9 cellular contexts compared by ENCODE assay signal in genomic region chr2:85017436-85018048, GRCh38. TPM values are rescaled to one million over a fixed set of nuclear protein-coding genes. Genes with fewer than 3 reads are reported as not detected.
DNase-seq lines count a peak whose midpoint lies in the region; ATAC-seq and TF ChIP-seq lines count a peak whose summit lies in the region.
"Had no signal": no experiment of that assay in that cellular context is flagged by ENCODE, and none has a peak within 500 bp of the region (broad histone marks: within the 10 kb centered on the region; RNA-seq: fewer than 3 reads in every experiment).

No MANE protein-coding gene starts in this region.

- H3K36me3 ChIP-seq in Panc1 (ENCODE audit: control insufficient read depth, insufficient read depth, low read length), result no peaks in the 10 kb centered on the region
- no peaks in the 10 kb centered on the region for H3K36me3 ChIP-seq in smooth muscle cell (ENCODE audit: low read depth)

- H3K4me2 ChIP-seq in smooth muscle cell, result peak overlapping the region; percentile 10

- H4K20me1 ChIP-seq in smooth muscle cell (ENCODE audit: low read depth), result peaks cover 95% of the 10 kb centered on the region

- H3K9me3 ChIP-seq in Panc1 (ENCODE audit: control insufficient read depth, insufficient read depth, low read depth, low read length), result no peaks in the 10 kb centered on the region
- no peaks in the 10 kb centered on the region for H3K9me3 ChIP-seq in smooth muscle cell (replicated peaks; ENCODE audit: low read depth)

- H3K4me1 ChIP-seq in Panc1 (ENCODE audit: control insufficient read depth, insufficient read depth, low read length), result peaks cover 38% of the 10 kb centered on the region
- H3K4me1 ChIP-seq in smooth muscle cell (ENCODE audit: low read depth), result peaks cover 9% of the 10 kb centered on the region

- TF ChIP-seq CTCF in Panc1 (IDR thresholded peaks at IDR 0.05) (peak; percentile 61; the same call in 1 of the 2 replicates), epithelial cell of proximal tubule (conservative IDR thresholded peaks at IDR 0.05; ENCODE audit: low read depth, low read length) (peak; percentile 37), smooth muscle cell (IDR thresholded peaks at IDR 0.05; ENCODE audit: borderline replicate concordance, insufficient read depth, poor library complexity, severe bottlenecking) (peak; percentile 46)

- no peak overlapping the region for H3K4me3 ChIP-seq in Panc1 (ENCODE audit: low read depth in 2 of 2, low read length in 2 of 2)
- no peak overlapping the region for H3K4me3 ChIP-seq in epithelial cell of proximal tubule (ENCODE audit: low read depth, low read length)
- no peak overlapping the region for H3K4me3 ChIP-seq in smooth muscle cell

- H3K9ac ChIP-seq in smooth muscle cell (ENCODE audit: low read depth), result no peak overlapping the region

- peak overlapping the region; percentile 58 for H3K27ac Mint-ChIP-seq in activated naive CD4-positive, alpha-beta T cell treated with anti-CD3 and anti-CD28 coated beads, Interleukin-2, amount 10 ng/mL, durations not matched to agents 7 days and 5 days

- DNase-seq in activated naive CD4-positive, alpha-beta T cell treated with anti-CD3 and anti-CD28 coated beads, Interleukin-2, amount 10 ng/mL, durations not matched to agents 7 days and 5 days, result no peak
- no peak for DNase-seq in activated naive CD4-positive, alpha-beta T cell (lab: John Stamatoyannopoulos, UW)
- DNase-seq in Panc1 (ENCODE audit: low read depth, low spot score) (no peak), epithelial cell of proximal tubule (ENCODE audit: low read depth) (no peak), smooth muscle cell (lab: John Stamatoyannopoulos, UW; ENCODE audit: unreplicated experiment) (no peak), ureter (ENCODE audit: low spot score) (no peak), C1 segment of cervical spinal cord (lab: John Stamatoyannopoulos, UW) (no peak)
- DNase-seq: NCI-H1048 had no signal

- H3K27me3 Mint-ChIP-seq in activated naive CD4-positive, alpha-beta T cell treated with anti-CD3 and anti-CD28 coated beads, Interleukin-2, amount 10 ng/mL, durations not matched to agents 7 days and 5 days, result no peaks in the 10 kb centered on the region

- H2AFZ ChIP-seq in smooth muscle cell (ENCODE audit: low read depth), result no peak overlapping the region

- in situ Hi-C loops in Panc1 (cut with HindIII; ENCODE audit: low pct_unique_long_range_greater_than_20kb, low sequenced_read_pairs), result no loop called here

- 40% methylated on average over 5 of the region's 5 CpGs for WGBS in smooth muscle cell (ENCODE audit: low lambda C conversion rate)

- ATAC-seq in Panc1, result no peak
- no peak for ATAC-seq in GM19023 (IDR thresholded peaks at IDR 0.05; ENCODE audit: unreplicated experiment)

- peaks cover 96% of the 10 kb centered on the region for H3K79me2 ChIP-seq in smooth muscle cell (ENCODE audit: low read depth)

- no peaks in the 10 kb centered on the region for H3K9me3 Mint-ChIP-seq in activated naive CD4-positive, alpha-beta T cell treated with anti-CD3 and anti-CD28 coated beads, Interleukin-2, amount 10 ng/mL, durations not matched to agents 7 days and 5 days

- POLR2A ChIA-PET in Panc1 (lab: Charles Lee), result no interaction called here

- no peak overlapping the region for H3K4me3 Mint-ChIP-seq in activated naive CD4-positive, alpha-beta T cell treated with anti-CD3 and anti-CD28 coated beads, Interleukin-2, amount 10 ng/mL, durations not matched to agents 7 days and 5 days

- CTCF ChIA-PET in activated naive CD4-positive, alpha-beta T cell treated with anti-CD3 and anti-CD28 coated beads, Interleukin-2, amount 10 ng/mL, durations not matched to agents 7 days and 5 days (lab: Charles Lee), result interaction anchor here (0.7 to 2.4 kb wide), 21 partner anchors 11 to 283 kb away, joined by 3 to 9 read pairs (median 4); no protein-coding TSS in a partner anchor
- CTCF ChIA-PET in Panc1 (lab: Charles Lee), result interaction anchor here (0.6 to 1.0 kb wide), 4 partner anchors 30 to 92 kb away, joined by 4 to 6 read pairs (median 4); no protein-coding TSS in a partner anchor

- H3K36me3 Mint-ChIP-seq in activated naive CD4-positive, alpha-beta T cell treated with anti-CD3 and anti-CD28 coated beads, Interleukin-2, amount 10 ng/mL, durations not matched to agents 7 days and 5 days, result peaks cover 10% of the 10 kb centered on the region

- no peak overlapping the region for H3K27ac ChIP-seq in Panc1 (ENCODE audit: low read length)
- H3K27ac ChIP-seq in smooth muscle cell (ENCODE audit: low read depth), result peak overlapping the region; percentile 86

- peaks cover 45% of the 10 kb centered on the region for H3K4me1 Mint-ChIP-seq in activated naive CD4-positive, alpha-beta T cell treated with anti-CD3 and anti-CD28 coated beads, Interleukin-2, amount 10 ng/mL, durations not matched to agents 7 days and 5 days

- H3F3A ChIP-seq in smooth muscle cell (ENCODE audit: low read depth), result no peaks in the 10 kb centered on the region

- BruUV-seq in Panc1 (replicated peaks; lab: Mats Ljungman, UMichigan), result no TSS peak

- H3K27me3 ChIP-seq in Panc1 (ENCODE audit: control insufficient read depth, insufficient read depth, low read length) (no peaks in the 10 kb centered on the region), smooth muscle cell (ENCODE audit: low read depth) (no peaks in the 10 kb centered on the region)

- intact Hi-C loops in Panc1 (cut with micrococcal nuclease; ENCODE audit: unreplicated experiment), result no loop called here

RNA-seq across cellular contexts. Expression of gene KCMF1, which starts 46.6 kb away (rescaled TPM):
- 163 TPM for total RNA-seq in Panc1 (2021; ENCODE audit: unreplicated experiment)
- polyA plus RNA-seq in Panc1 (2012; ENCODE audit: insufficient read length), result 73.4 TPM
- total RNA-seq in epithelial cell of proximal tubule, result 43.0 and 65.8 TPM in 2 replicates
- total RNA-seq in smooth muscle cell, result 65.0 and 102 TPM in 2 replicates
- 55.0 and 56.5 TPM in 2 replicates for polyA plus RNA-seq in smooth muscle cell
- total RNA-seq in ureter, result 55.2 TPM
